21 cellular contexts compared by ENCODE assay signal in genomic region chr15:69834756-69835155, GRCh38.
"Had no signal": no experiment of that assay in that cellular context is flagged by ENCODE, and none has a peak within 500 bp of the region (broad histone marks: within the 10 kb centered on the region; RNA-seq: fewer than 3 reads in every experiment).

No MANE protein-coding gene starts in this region.

- H3K9me3 ChIP-seq: neutrophil, suprapubic skin, thyroid gland had no signal

- H3K27ac Mint-ChIP-seq: endodermal cell, naive B cell, nephron progenitor cell, type B pancreatic cell had no signal

- H3K27me3 ChIP-seq: neutrophil, thyroid gland had no signal

- H3K9me3 Mint-ChIP-seq: endodermal cell, nephron progenitor cell, type B pancreatic cell had no signal

- H3K4me1 ChIP-seq: suprapubic skin had no signal

- H3K4me3 ChIP-seq: coronary artery, lung, skin epidermis, suprapubic skin, thyroid gland had no signal

- H3K36me3 Mint-ChIP-seq: naive B cell, type B pancreatic cell had no signal

- ATAC-seq: left colon; left ventricle myocardium superior; sciatic nerve; stimulated activated naive CD8-positive, alpha-beta T cell treated with anti-CD3 and anti-CD28 coated beads, Interleukin-15, Interleukin-2, amounts not matched to agents 100 U/mL and 50 U/mL, for 24 hours had no signal

- H3K27ac ChIP-seq: coronary artery, neutrophil, skin epidermis, suprapubic skin, thyroid gland had no signal

- H3K36me3 ChIP-seq: neutrophil, suprapubic skin, thyroid gland had no signal

- DNase-seq: effector CD4-positive, alpha-beta T cell; endodermal cell; erythroblast; foreskin melanocyte; head of caudate nucleus; hippocampal formation; left colon; left ventricle myocardium superior; mesenchymal stem cell; naive B cell; nephron progenitor cell; stimulated activated CD4-positive, alpha-beta T cell treated with anti-CD3 and anti-CD28 coated beads, Interleukin-12 subunit alpha, Interleukin-12 subunit beta, amount 100 ng/mL, for 4 hours; stimulated activated naive CD8-positive, alpha-beta T cell treated with anti-CD3 and anti-CD28 coated beads, Interleukin-15, Interleukin-2, amounts not matched to agents 100 U/mL and 50 U/mL, for 24 hours; thyroid gland had no signal

- H3K4me3 Mint-ChIP-seq: endodermal cell, nephron progenitor cell, type B pancreatic cell had no signal

- H3K4me1 Mint-ChIP-seq: naive B cell had no signal
